8 cellular contexts compared by ENCODE assay signal in the genomic region with DNA sequence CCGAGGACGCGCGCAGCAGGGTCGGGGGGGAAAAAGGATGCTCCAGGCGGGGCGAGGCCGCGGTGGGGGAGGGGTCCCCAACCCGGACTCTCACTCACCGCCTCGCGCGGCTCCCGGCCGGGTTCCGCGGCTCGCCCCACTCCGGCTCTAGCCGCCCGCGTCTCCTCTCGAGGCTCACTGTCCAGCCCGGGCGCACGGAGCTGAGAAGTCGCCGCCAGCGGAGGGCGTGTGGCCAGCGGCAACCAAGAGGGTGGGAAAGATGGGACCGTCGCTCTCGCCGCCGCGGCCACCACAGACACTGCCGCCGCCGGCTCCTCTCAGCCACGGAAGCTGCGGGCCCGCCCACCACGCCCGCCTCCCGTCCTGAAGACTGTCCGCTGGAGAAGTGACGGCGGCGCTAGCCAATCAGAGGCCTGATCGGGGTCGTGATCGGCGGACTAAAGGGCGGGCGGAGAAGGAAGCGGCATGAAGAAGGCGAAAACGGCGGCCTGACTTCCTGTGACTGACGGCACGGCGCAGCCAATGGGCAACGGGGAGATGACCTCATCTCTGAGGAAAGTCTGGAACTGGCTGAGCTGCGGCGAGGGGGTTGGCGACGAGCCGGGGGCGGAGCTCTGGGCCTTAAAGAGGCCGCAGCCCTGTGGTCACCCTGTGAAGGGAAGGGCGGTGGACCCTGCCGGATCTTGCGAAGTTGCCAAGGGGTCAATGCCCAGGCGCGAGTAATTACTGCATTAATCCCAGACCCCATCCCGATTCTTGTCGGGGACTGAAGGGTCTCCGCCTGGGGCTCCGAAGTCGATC. TPM values are rescaled to one million over a fixed set of nuclear protein-coding genes. Genes with fewer than 3 reads are reported as not detected.
DNase-seq lines count a peak whose midpoint lies in the region; ATAC-seq and TF ChIP-seq lines count a peak whose summit lies in the region.

A gene (minus strand): TSS at position 340 of the 801 bp plus-strand sequence.

- no peaks in the 10 kb centered on the region for H3K9me3 ChIP-seq in neural progenitor cell (ENCODE audit: low read depth)

- no peaks in the 10 kb centered on the region for H3F3A ChIP-seq in neural progenitor cell (ENCODE audit: low read depth)

- H3K4me1 ChIP-seq in foreskin keratinocyte (peaks cover 10% of the 10 kb centered on the region), neural progenitor cell (peaks cover 8% of the 10 kb centered on the region)

- peak within 1 kb of the TSS; percentile 94 for H3K27ac Mint-ChIP-seq in neural progenitor cell

- H3K4me2 ChIP-seq in neural progenitor cell = peak within 1 kb of the TSS; percentile 99

- DNase-seq in GF-D8 (lab: John Stamatoyannopoulos, UW) = peak; percentile 98
- DNase-seq in HEK293T (ENCODE audit: extremely low spot score) = peak; percentile 99
- DNase-seq in MV-4-11 (lab: John Stamatoyannopoulos, UW) = peak; percentile 99
- peak; percentile 100 for DNase-seq in SK-MEL-5 (ENCODE audit: low read depth, low spot score)
- peak; percentile 100 for DNase-seq in activated naive CD4-positive, alpha-beta T cell treated with Interleukin-2 at 50 U/mL for 16 hours
- DNase-seq in foreskin keratinocyte = peak; percentile 97 to 99
- peak; percentile 100 for DNase-seq in neural progenitor cell (ENCODE audit: low spot score)
- DNase-seq in stromal cell of bone marrow (ENCODE audit: low read depth) = peak; percentile 100

- H3K9ac ChIP-seq in neural progenitor cell = peak within 1 kb of the TSS; percentile 76

- H3K27me3 ChIP-seq in foreskin keratinocyte = no peaks in the 10 kb centered on the region
- H3K27me3 ChIP-seq in neural progenitor cell = no peaks in the 10 kb centered on the region

- peak within 1 kb of the TSS; percentile 93 for H3K4me3 Mint-ChIP-seq in neural progenitor cell

- H3K36me3 Mint-ChIP-seq in neural progenitor cell = peaks cover 12% of the 10 kb centered on the region

- peaks cover 6% of the 10 kb centered on the region for H3K9me3 Mint-ChIP-seq in neural progenitor cell

- H3K4me3 ChIP-seq in neural progenitor cell = peak within 1 kb of the TSS; percentile 93

- peak; percentile 83 for ATAC-seq in foreskin keratinocyte

- H3K27ac ChIP-seq in foreskin keratinocyte (peak within 1 kb of the TSS; percentile 55), neural progenitor cell (peak within 1 kb of the TSS; percentile 69)

- in situ Hi-C loops in SK-MEL-5 (cut with HindIII; ENCODE audit: low pct_unique_long_range_greater_than_20kb, low sequenced_read_pairs) = no loop called here

- peaks cover 30% of the 10 kb centered on the region for H3K4me1 Mint-ChIP-seq in neural progenitor cell

- no peak for TF ChIP-seq CTCF in foreskin keratinocyte (conservative IDR thresholded peaks at IDR 0.05)
- TF ChIP-seq CTCF in neural progenitor cell (IDR thresholded peaks at IDR 0.05) = no peak

- H3K27me3 Mint-ChIP-seq in neural progenitor cell (ENCODE audit: insufficient read depth, low read depth) = peaks cover 6% of the 10 kb centered on the region

- peak within 1 kb of the TSS; percentile 88 for H2AFZ ChIP-seq in neural progenitor cell (replicated peaks)

- H3K36me3 ChIP-seq in neural progenitor cell = no peaks in the 10 kb centered on the region

- H4K20me1 ChIP-seq in neural progenitor cell (ENCODE audit: low read depth) = peaks cover 35% of the 10 kb centered on the region

- POLR2A ChIA-PET in HEK293T (lab: Yijun Ruan, JAX) = interaction anchor here (0.6 to 2.9 kb wide), 25 partner anchors 9 to 808 kb away, joined by 3 to 28 read pairs (median 4); no protein-coding TSS in a partner anchor

- CTCF ChIA-PET in HEK293T (lab: Yijun Ruan, JAX) = interaction anchor here (0.7 to 1.4 kb wide), 5 partner anchors 10 to 200 kb away, joined by 3 to 5 read pairs (median 3); no protein-coding TSS in a partner anchor

- peaks cover 47% of the 10 kb centered on the region for H3K79me2 ChIP-seq in neural progenitor cell (ENCODE audit: low read depth)

TF ChIP-seq in HEK293T, 16 proteins besides CTCF, POLR2A, EP300 and RAD21:
- TF ChIP-seq L3MBTL2 (conservative IDR thresholded peaks at IDR 0.05) (no peak), ELF4 (IDR thresholded peaks at IDR 0.05) (peak; percentile 54; the same call in 1 of the 2 replicates), CTBP1 (IDR thresholded peaks at IDR 0.05; ENCODE audit: borderline replicate concordance) (peak; percentile 62; the same call in 1 of the 2 replicates)
- TF ChIP-seq, protein P1, sequence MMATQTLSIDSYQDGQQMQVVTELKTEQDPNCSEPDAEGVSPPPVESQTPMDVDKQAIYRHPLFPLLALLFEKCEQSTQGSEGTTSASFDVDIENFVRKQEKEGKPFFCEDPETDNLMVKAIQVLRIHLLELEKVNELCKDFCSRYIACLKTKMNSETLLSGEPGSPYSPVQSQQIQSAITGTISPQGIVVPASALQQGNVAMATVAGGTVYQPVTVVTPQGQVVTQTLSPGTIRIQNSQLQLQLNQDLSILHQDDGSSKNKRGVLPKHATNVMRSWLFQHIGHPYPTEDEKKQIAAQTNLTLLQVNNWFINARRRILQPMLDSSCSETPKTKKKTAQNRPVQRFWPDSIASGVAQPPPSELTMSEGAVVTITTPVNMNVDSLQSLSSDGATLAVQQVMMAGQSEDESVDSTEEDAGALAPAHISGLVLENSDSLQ (IDR thresholded peaks at IDR 0.05) = peak; percentile 100

RNA-seq across cellular contexts. Expression of the gene that starts here (rescaled TPM):
- total RNA-seq in SK-MEL-5 (2014; rRNA removed; shearing (Covaris generic)) = 10.5 and 16.4 TPM in 2 replicates
- polyA plus RNA-seq in SK-MEL-5 (2015; cell fraction: cytosol; rRNA removed) = 33.4 and 53.2 TPM in 2 replicates
- polyA plus RNA-seq in SK-MEL-5 (2015; cell fraction: nucleus; rRNA removed) = 8.0 and 12.9 TPM in 2 replicates
- total RNA-seq in foreskin keratinocyte (29.3 and 29.8 TPM in 2 replicates), neural progenitor cell (ENCODE audit: low replicate concordance) (11.3 and 40.9 TPM in 2 replicates)
- 17.0 and 18.6 TPM in 2 replicates for polyA plus RNA-seq in foreskin keratinocyte

Comparison
In these comparisons a context has a peak if more than half of its experiments do, and no peak if none do; other contexts are left out.
1. Peak in every context shown above with its lines: DNase-seq, ATAC-seq, H3K4me3 ChIP-seq and H3K27ac ChIP-seq.